Comparison of ENCODE assay signal across 28 cellular contexts in genomic region chr9:73061131-73061530, GRCh38.
"Had no signal": no experiment of that assay in that cellular context is flagged by ENCODE, and none has a peak within 500 bp of the region (broad histone marks: within the 10 kb centered on the region; RNA-seq: fewer than 3 reads in every experiment).

No MANE protein-coding gene starts in this region.

- DNase-seq: effector CD8-positive, alpha-beta T cell; endodermal cell; foreskin keratinocyte; heart left ventricle; kidney; left cardiac atrium; left lung; mesenchymal stem cell; mucosa of descending colon; naive B cell; right lobe of liver; stimulated activated CD4-positive, alpha-beta T cell treated with anti-CD3 and anti-CD28 coated beads, Interleukin-12 subunit alpha, Interleukin-12 subunit beta, amount 100 ng/mL, for 4 hours; stimulated activated CD4-positive, alpha-beta T cell treated with anti-CD3 and anti-CD28 coated beads, Interleukin-1b, Interleukin-23, amount 100 ng/mL, for 48 hours; stimulated activated CD4-positive, alpha-beta T cell treated with anti-CD3 and anti-CD28 coated beads, Interleukin-4, amount 100 ng/mL, for 1 hour; stimulated activated CD8-positive, alpha-beta memory T cell treated with anti-CD3 and anti-CD28 coated beads, Interleukin-4, amount 100 ng/mL, for 48 hours; stimulated activated naive CD4-positive, alpha-beta T cell; stimulated activated naive CD8-positive, alpha-beta T cell treated with anti-CD3 and anti-CD28 coated beads, Interleukin-15, amount 100 ng/mL, for 72 hours; trophoblast cell had no signal

- ATAC-seq: foreskin keratinocyte; gastroesophageal sphincter; heart left ventricle; left cardiac atrium; left lung; mucosa of descending colon; natural killer cell treated with Interleukin-12 subunit alpha and Interleukin-12 subunit beta and Interleukin-15 and Interleukin-18, amount 100 ng/mL, for 72 hours; right lobe of liver; stimulated activated naive CD8-positive, alpha-beta T cell treated with anti-CD3 and anti-CD28 coated beads, Interleukin-15, amount 100 ng/mL, for 72 hours had no signal

- H3K79me2 ChIP-seq: hepatocyte, parathyroid adenoma had no signal

- H3K9me3 ChIP-seq: esophagus muscularis mucosa, gastroesophageal sphincter, heart left ventricle, left lung, mucosa of descending colon, neutrophil, right lobe of liver, suprapubic skin, thyroid gland, vagina had no signal

- H3K4me3 ChIP-seq: esophagus muscularis mucosa, gastroesophageal sphincter, heart left ventricle, hepatocyte, left lung, mucosa of descending colon, right lobe of liver, smooth muscle cell, suprapubic skin, thyroid gland, vagina had no signal

- H3K4me2 ChIP-seq: hepatocyte, smooth muscle cell had no signal

- H3K9ac ChIP-seq: parathyroid adenoma had no signal

- H3K4me1 ChIP-seq: esophagus muscularis mucosa, foreskin keratinocyte, gastroesophageal sphincter, heart left ventricle, left lung, parathyroid adenoma, right lobe of liver, suprapubic skin, vagina had no signal

- H3K27me3 ChIP-seq: esophagus muscularis mucosa, gastroesophageal sphincter, heart left ventricle, hepatocyte, left lung, neutrophil, right lobe of liver, suprapubic skin, thyroid gland, vagina had no signal

- H2AFZ ChIP-seq: hepatocyte, parathyroid adenoma had no signal

- H3K36me3 ChIP-seq: esophagus muscularis mucosa, gastroesophageal sphincter, heart left ventricle, left lung, neutrophil, right lobe of liver, suprapubic skin, thyroid gland, vagina had no signal

- H3K27ac ChIP-seq: esophagus muscularis mucosa, foreskin keratinocyte, gastroesophageal sphincter, heart left ventricle, hepatocyte, left lung, neutrophil, parathyroid adenoma, right lobe of liver, suprapubic skin, thyroid gland, vagina had no signal
